In the genomic region with DNA sequence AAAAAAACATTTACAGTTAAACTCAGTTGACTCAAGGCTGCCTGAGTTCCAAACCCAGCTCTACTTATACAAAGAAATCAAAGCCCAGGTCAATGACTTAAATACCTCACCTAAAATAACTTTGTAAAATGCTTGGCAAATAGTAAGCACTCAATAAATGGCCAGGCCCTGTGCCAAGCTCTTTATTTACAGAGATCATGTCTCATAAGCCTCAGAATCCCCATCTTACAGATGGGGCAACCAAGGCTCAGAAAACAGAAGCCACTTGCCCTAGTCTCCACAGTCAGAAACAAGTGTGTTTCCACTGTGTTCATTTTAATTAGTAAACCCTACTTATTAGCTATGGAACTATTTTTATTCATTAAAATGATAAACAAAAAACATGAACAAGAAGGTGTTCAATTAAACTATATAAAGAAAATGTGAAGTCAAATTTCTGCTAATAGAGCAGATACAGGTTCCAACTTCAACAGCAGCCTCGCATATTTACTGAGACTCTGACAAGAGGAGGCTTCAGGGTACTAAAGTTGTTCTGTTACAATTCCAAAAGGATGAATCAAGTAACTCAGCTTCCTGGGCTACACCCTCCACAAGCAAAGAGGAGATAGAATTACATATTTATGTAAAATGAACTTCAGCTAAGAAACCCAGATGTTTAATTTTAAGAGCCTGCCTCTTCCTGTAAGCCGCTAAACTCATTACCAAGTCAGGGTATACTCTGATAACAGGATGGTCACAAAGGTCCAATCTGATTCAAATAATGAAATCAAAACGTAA, we compare ENCODE assay signal across 10 cellular contexts. TPM values are rescaled to one million over a fixed set of nuclear protein-coding genes. Genes with fewer than 3 reads are reported as not detected.
A peak's percentile ranks its signal among the peaks of the same experiment; 100 is the strongest.
DNase-seq lines count a peak whose midpoint lies in the region; ATAC-seq and TF ChIP-seq lines count a peak whose summit lies in the region.
"Had no signal": no experiment of that assay in that cellular context is flagged by ENCODE, and none has a peak within 500 bp of the region (broad histone marks: within the 10 kb centered on the region; RNA-seq: fewer than 3 reads in every experiment).

No MANE protein-coding gene starts in this region.

- DNase-seq in heart left ventricle (no peak), smooth muscle cell (lab: John Stamatoyannopoulos, UW; ENCODE audit: unreplicated experiment) (no peak), OCI-LY7 (ENCODE audit: low spot score) (no peak), thyroid gland (no peak), COLO829 (ENCODE audit: low spot score) (no peak)
- DNase-seq: activated naive CD4-positive, alpha-beta T cell; spleen had no signal

- peaks cover 8% of the 10 kb centered on the region for H3K4me1 ChIP-seq in HEK293 (ENCODE audit: control insufficient read depth, insufficient read depth, low read length)
- H3K4me1 ChIP-seq in heart left ventricle: peaks cover 0 to 27% (median 10%) of the 10 kb centered on the region in 12 donors
- H3K4me1 ChIP-seq in smooth muscle cell (ENCODE audit: low read depth): peaks cover 20% of the 10 kb centered on the region
- H3K4me1 ChIP-seq in OCI-LY7 (ENCODE audit: insufficient read depth, low read length, poor library complexity, severe bottlenecking): peaks cover 12% of the 10 kb centered on the region
- H3K4me1 ChIP-seq in thyroid gland: peaks cover 9 to 18% of the 10 kb centered on the region in 2 donors

- no peaks in the 10 kb centered on the region for H3K9me2 ChIP-seq in OCI-LY7 (ENCODE audit: insufficient read depth, low read length)

- POLR2A ChIA-PET in HEK293 (lab: Yijun Ruan, JAX) (interaction anchor here (0.7 kb wide), 1 partner anchor 13 kb away, joined by 3 read pairs; no protein-coding TSS in a partner anchor), OCI-LY7 (lab: Charles Lee) (no interaction called here)

- CTCF ChIA-PET in HEK293 (lab: Yijun Ruan, JAX) (interaction anchor here (0.6 to 1.9 kb wide), 5 partner anchors 22 to 797 kb away, joined by 3 to 5 read pairs (median 3); no protein-coding TSS in a partner anchor), OCI-LY7 (lab: Charles Lee; ENCODE audit: unreplicated experiment) (no interaction called here)

- TF ChIP-seq POLR2A in heart left ventricle (IDR thresholded peaks at IDR 0.05): no peak
- no peak for TF ChIP-seq POLR2A in thyroid gland (IDR thresholded peaks at IDR 0.05)

- H3K27ac ChIP-seq in HEK293 (ENCODE audit: extremely low read depth, low read depth, low read length): no peak overlapping the region
- H3K27ac ChIP-seq in heart left ventricle: peak overlapping the region in 11 of 12 donors; percentile 11 to 81 (median 65)
- H3K27ac ChIP-seq in smooth muscle cell (ENCODE audit: low read depth): peak overlapping the region; percentile 81
- H3K27ac ChIP-seq in OCI-LY7 (ENCODE audit: low read depth, low read length, poor library complexity, severe bottlenecking): no peak overlapping the region
- H3K27ac ChIP-seq in thyroid gland: peak overlapping the region in 1 of 3 donors; percentile 13

- WGBS in heart left ventricle, 4 donors: 44 to 58% (median 52%) methylated on average over 3 of the region's 3 CpGs
- WGBS in smooth muscle cell (ENCODE audit: low lambda C conversion rate): 29% methylated on average over 3 of the region's 3 CpGs
- 74 to 77% methylated on average over 3 of the region's 3 CpGs for WGBS in thyroid gland, 2 donors

- peaks cover 16% of the 10 kb centered on the region for H3F3A ChIP-seq in smooth muscle cell (ENCODE audit: low read depth)

- no TSS peak for BruUV-seq in OCI-LY7 (replicated peaks; lab: Mats Ljungman, UMichigan)

- H3K36me3 ChIP-seq in HEK293 (ENCODE audit: control insufficient read depth in 2 of 2, insufficient read depth in 1 of 2, low read length in 2 of 2): peaks cover 19 to 48% of the 10 kb centered on the region in 2 experiments; a peak in 2 of 3 replicates
- no peaks in the 10 kb centered on the region for H3K36me3 ChIP-seq in heart left ventricle
- no peaks in the 10 kb centered on the region for H3K36me3 ChIP-seq in smooth muscle cell (ENCODE audit: low read depth)
- peaks cover 73% of the 10 kb centered on the region for H3K36me3 ChIP-seq in OCI-LY7 (ENCODE audit: insufficient read depth, low read length)
- no peaks in the 10 kb centered on the region for H3K36me3 ChIP-seq in thyroid gland

- H2AFZ ChIP-seq in smooth muscle cell (ENCODE audit: low read depth): no peak overlapping the region
- no peak overlapping the region for H2AFZ ChIP-seq in OCI-LY7 (ENCODE audit: low read length)

- H3K4me3 ChIP-seq in HEK293 (ENCODE audit: low read depth, low read length) (no peak overlapping the region), WI38 (ENCODE audit: low read depth, low read length) (peak overlapping the region; percentile 27), heart left ventricle (peak overlapping the region in 3 of 12 donors; percentile 4 to 16 (median 5)), smooth muscle cell (peak overlapping the region; percentile 17), OCI-LY7 (ENCODE audit: low read depth, low read length, poor library complexity, severe bottlenecking) (no peak overlapping the region), thyroid gland (replicated peaks in 1 of 3) (no peak overlapping the region)
- H3K4me3 ChIP-seq: spleen had no signal

- intact Hi-C loops in heart left ventricle (cut with DNase I): loop anchor here in 1 of 10 donors (1.0 kb wide), 1 partner anchor 31 kb away; a partner anchor contains a TSS
- intact Hi-C loops in OCI-LY7 (cut with micrococcal nuclease; ENCODE audit: unreplicated experiment): no loop called here
- intact Hi-C loops in thyroid gland (cut with DNase I): no loop called here

- no peaks in the 10 kb centered on the region for H4K20me1 ChIP-seq in smooth muscle cell (ENCODE audit: low read depth)
- no peaks in the 10 kb centered on the region for H4K20me1 ChIP-seq in OCI-LY7 (ENCODE audit: insufficient read depth, low read length)

- ATAC-seq in heart left ventricle (peak in 3 of 4 donors; percentile 59 to 84 (median 81)), GM18519 (IDR thresholded peaks at IDR 0.05; ENCODE audit: low FRiP score, unreplicated experiment) (no peak)

- H3K9me3 ChIP-seq in HEK293 (ENCODE audit: control insufficient read depth, insufficient read depth, low read depth, low read length): no peaks in the 10 kb centered on the region
- H3K9me3 ChIP-seq in heart left ventricle: no peaks in the 10 kb centered on the region
- no peaks in the 10 kb centered on the region for H3K9me3 ChIP-seq in smooth muscle cell (replicated peaks; ENCODE audit: low read depth)
- no peaks in the 10 kb centered on the region for H3K9me3 ChIP-seq in OCI-LY7 (ENCODE audit: low read length)
- H3K9me3 ChIP-seq in thyroid gland: no peaks in the 10 kb centered on the region
- H3K9me3 ChIP-seq: spleen had no signal

- H3K79me2 ChIP-seq in smooth muscle cell (ENCODE audit: low read depth) (no peaks in the 10 kb centered on the region), OCI-LY7 (ENCODE audit: insufficient read depth, low read depth, low read length) (no peaks in the 10 kb centered on the region)

- TF ChIP-seq CTCF in HEK293 (tag by site-specific recombination; IDR thresholded peaks at IDR 0.05) (no peak), WI38 (IDR thresholded peaks at IDR 0.05; ENCODE audit: low read depth, low read length) (no peak), heart left ventricle (IDR thresholded peaks at IDR 0.05) (no peak), smooth muscle cell (IDR thresholded peaks at IDR 0.05; ENCODE audit: borderline replicate concordance, insufficient read depth, poor library complexity, severe bottlenecking) (no peak), OCI-LY7 (conservative IDR thresholded peaks at IDR 0.05; ENCODE audit: low read length) (no peak), thyroid gland (IDR thresholded peaks at IDR 0.05) (no peak)

- H3K9ac ChIP-seq in smooth muscle cell (ENCODE audit: low read depth): peak overlapping the region; percentile 55

- peak overlapping the region; percentile 82 for H3K4me2 ChIP-seq in smooth muscle cell
- H3K4me2 ChIP-seq in OCI-LY7 (ENCODE audit: low read length): no peak overlapping the region

- H3K27me3 ChIP-seq in heart left ventricle (no peaks in the 10 kb centered on the region), smooth muscle cell (ENCODE audit: low read depth) (no peaks in the 10 kb centered on the region), thyroid gland (no peaks in the 10 kb centered on the region)
- H3K27me3 ChIP-seq: spleen had no signal

TF ChIP-seq in HEK293, 187 proteins besides CTCF, POLR2A, EP300 and RAD21 (continues in another document):
- TF ChIP-seq ZBTB20 (tag by site-specific recombination; IDR thresholded peaks at IDR 0.05) (peak; percentile 72), BCL11A (tag by site-specific recombination; IDR thresholded peaks at IDR 0.05; ENCODE audit: low read depth) (0 out of 2 replicates have a peak, but pooled peaks have one; percentile 7), HOXC10 (CRISPR knock-in tag; IDR thresholded peaks at IDR 0.05) (no peak)
- TF ChIP-seq, protein P1, sequence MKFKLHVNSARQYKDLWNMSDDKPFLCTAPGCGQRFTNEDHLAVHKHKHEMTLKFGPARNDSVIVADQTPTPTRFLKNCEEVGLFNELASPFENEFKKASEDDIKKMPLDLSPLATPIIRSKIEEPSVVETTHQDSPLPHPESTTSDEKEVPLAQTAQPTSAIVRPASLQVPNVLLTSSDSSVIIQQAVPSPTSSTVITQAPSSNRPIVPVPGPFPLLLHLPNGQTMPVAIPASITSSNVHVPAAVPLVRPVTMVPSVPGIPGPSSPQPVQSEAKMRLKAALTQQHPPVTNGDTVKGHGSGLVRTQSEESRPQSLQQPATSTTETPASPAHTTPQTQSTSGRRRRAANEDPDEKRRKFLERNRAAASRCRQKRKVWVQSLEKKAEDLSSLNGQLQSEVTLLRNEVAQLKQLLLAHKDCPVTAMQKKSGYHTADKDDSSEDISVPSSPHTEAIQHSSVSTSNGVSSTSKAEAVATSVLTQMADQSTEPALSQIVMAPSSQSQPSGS (tag by site-specific recombination; IDR thresholded peaks at IDR 0.05; ENCODE audit: low read depth): no peak

RNA-seq across cellular contexts. Expression of a gene that starts 30.7 kb away (rescaled TPM):
- total RNA-seq in heart left ventricle (10 to 100 TPM; 13.7 to 34.9 (median 23.0) TPM), smooth muscle cell (17.9 and 33.6 TPM in 2 replicates), OCI-LY7 (2022) (0.24 and 0.55 TPM in 2 replicates), thyroid gland (10 to 100 TPM; 49.8 to 99.7 (median 79.7) TPM)
- polyA plus RNA-seq in heart left ventricle (1 to 10 TPM; 5.1 to 5.3 TPM), smooth muscle cell (6.3 and 9.8 TPM in 2 replicates)
- under 0.01 and 0.03 TPM in 2 replicates for total RNA-seq in OCI-LY7 (2014; rRNA removed; shearing (Covaris generic))

RNA-seq across cellular contexts. Expression of a gene that starts 31.3 kb away (rescaled TPM):
- total RNA-seq in heart left ventricle: 1 to 10 TPM; 1.1 to 7.8 (median 1.6) TPM
- 1 to 10 TPM; 2.3 to 2.7 TPM for polyA plus RNA-seq in heart left ventricle
- total RNA-seq in smooth muscle cell: 11.5 and 18.7 TPM in 2 replicates
- 12.7 and 15.9 TPM in 2 replicates for polyA plus RNA-seq in smooth muscle cell
- 49.3 and 53.3 TPM in 2 replicates for total RNA-seq in OCI-LY7 (2014; rRNA removed; shearing (Covaris generic))
- total RNA-seq in OCI-LY7 (2022): 77.4 and 82.7 TPM in 2 replicates
- total RNA-seq in thyroid gland: 10 to 100 TPM in 2 of 4 donors, 1 to 10 TPM in 2; 7.1 to 16.0 (median 9.4) TPM

RNA-seq across cellular contexts. Expression of a gene that starts 31.5 kb away (rescaled TPM):
- total RNA-seq in heart left ventricle (10 to 100 TPM in 5 of 9 donors, 1 to 10 TPM in 4; 7.4 to 18.3 (median 10.9) TPM), smooth muscle cell (9.3 and 15.9 TPM in 2 replicates), OCI-LY7 (2022) (17.2 and 17.6 TPM in 2 replicates), thyroid gland (10 to 100 TPM; 10.7 to 30.6 (median 25.6) TPM)
- polyA plus RNA-seq in heart left ventricle (10 to 100 TPM; 16.8 to 18.1 TPM), smooth muscle cell (22.5 and 23.4 TPM in 2 replicates)
- total RNA-seq in OCI-LY7 (2014; rRNA removed; shearing (Covaris generic)): 16.6 and 23.4 TPM in 2 replicates

Comparison
In these comparisons a context has a peak if more than half of its experiments do, and no peak if none do; other contexts are left out.
1. H3K27ac ChIP-seq: peak in heart left ventricle (11 of 12) and smooth muscle cell (single experiment); none in HEK293 (single experiment) and OCI-LY7 (single experiment).
2. H3K4me3 ChIP-seq: peak in WI38 (single experiment) and smooth muscle cell (single experiment); none in HEK293 (single experiment), OCI-LY7 (single experiment) and thyroid gland (0 of 3).
3. RNA of a gene that starts 30.7 kb away (total RNA-seq): 49.8 to 99.7 TPM in thyroid gland, 13.7 to 34.9 TPM in heart left ventricle and 17.9 to 33.6 TPM in smooth muscle cell; under 0.01 to 0.55 TPM in OCI-LY7; every median in the first group is over 4 times any median in the second.